16 cellular contexts compared by ENCODE assay signal in genomic region chr2:69017876-69018275, GRCh38. TPM values are rescaled to one million over a fixed set of nuclear protein-coding genes. Genes with fewer than 3 reads are reported as not detected.
DNase-seq lines count a peak whose midpoint lies in the region; ATAC-seq, FAIRE-seq and TF ChIP-seq lines count a peak whose summit lies in the region.
"Had no signal": no experiment of that assay in that cellular context is flagged by ENCODE, and none has a peak within 500 bp of the region (broad histone marks: within the 10 kb centered on the region; RNA-seq: fewer than 3 reads in every experiment).

No MANE protein-coding gene starts in this region.

- peak overlapping the region; percentile 26 to 40 for H3K27ac ChIP-seq in ascending aorta
- no peak overlapping the region for H3K27ac ChIP-seq in hepatocyte
- H3K27ac ChIP-seq in tibial artery: peak overlapping the region; percentile 16 to 37
- no peak overlapping the region for H3K27ac ChIP-seq in HepG2 (ENCODE audit: extremely low read length, insufficient read depth, low read length)
- H3K27ac ChIP-seq: 22Rv1, PC-9 had no signal

- ATAC-seq in HepG2: no peak
- ATAC-seq: Right ventricle myocardium inferior had no signal

- H3K9ac ChIP-seq in HepG2 (ENCODE audit: insufficient read depth, low read depth, low read length): no peak overlapping the region

- TF ChIP-seq EP300 in HepG2 (IDR thresholded peaks at IDR 0.05; ENCODE audit: low read depth in 2 of 2, low read length in 2 of 2) (no peak), HepG2 (CRISPR knock-in tag; IDR thresholded peaks at IDR 0.05; ENCODE audit: borderline replicate concordance) (no peak)

- WGBS in hepatocyte (ENCODE audit: low lambda C conversion rate, missing lambda C conversion rate): 73% methylated on average over 5 of the region's 5 CpGs
- WGBS in HepG2 (ENCODE audit: low lambda C conversion rate): 88% methylated on average over 5 of the region's 5 CpGs

- H2AFZ ChIP-seq in hepatocyte (no peak overlapping the region), HepG2 (ENCODE audit: low read length) (no peak overlapping the region)
- H2AFZ ChIP-seq: PC-9 had no signal

- FAIRE-seq in HepG2 (lab: Jason Lieb, UNC): no peak

- TF ChIP-seq RAD21 in HepG2 (CRISPR knock-in tag; IDR thresholded peaks at IDR 0.05): no peak

- H3K27ac Mint-ChIP-seq in CD14-positive monocyte: no peak overlapping the region

- DNase-seq in NCI-H2171 treated with DMSO at 0.1 percent for 48 hours (lab: John Stamatoyannopoulos, UW) (peak; percentile 12), NCI-H2171 (lab: John Stamatoyannopoulos, UW) (no peak), ascending aorta (ENCODE audit: low spot score in 2 of 2) (no peak), hepatocyte (ENCODE audit: low spot score) (no peak), tibial artery (no peak), HepG2 (ENCODE audit: low spot score) (no peak), CD14-positive monocyte (ENCODE audit: low spot score) (no peak), amniotic stem cell (lab: John Stamatoyannopoulos, UW) (no peak)
- DNase-seq: C1 segment of cervical spinal cord, H9, NCI-H146, NCI-H2081 treated with DMSO at 0.1 percent for 48 hours, NCI-H748 treated with DMSO at 0.1 percent for 48 hours, PC-9 had no signal

- intact Hi-C loops in ascending aorta (cut with DNase I) (loop anchor here (5.0 kb wide), 1 partner anchor 49 kb away; no protein-coding TSS in a partner anchor), tibial artery (cut with DNase I; ENCODE audit: low total_unique reads) (loop anchor here (10.0 kb wide), 1 partner anchor 87 kb away; no protein-coding TSS in a partner anchor), HepG2 (cut with micrococcal nuclease; ENCODE audit: unreplicated experiment) (loop anchor here (10.0 kb wide), 1 partner anchor 417 kb away; the partner anchor contains the start of gene NFU1), CD14-positive monocyte (cut with micrococcal nuclease) (no loop called here)

- CTCF ChIA-PET in HepG2 (lab: Yijun Ruan, JAX; ENCODE audit: low intra/inter-chr PET ratio, low total read pairs): no interaction called here

- H3K4me3 ChIP-seq in ascending aorta (peak overlapping the region in 1 of 2 donors; percentile 77), hepatocyte (no peak overlapping the region), tibial artery (peak overlapping the region; percentile 17 to 19), HepG2 (replicated peaks in 1 of 3; ENCODE audit: insufficient read depth in 1 of 3, low read depth in 2 of 3, low read length in 3 of 3) (no peak overlapping the region)
- H3K4me3 ChIP-seq: PC-9 had no signal

- peaks cover 0 to 11% (median 1%) of the 10 kb centered on the region in 7 donors for H3K9me3 Mint-ChIP-seq in CD14-positive monocyte
- H3K9me3 Mint-ChIP-seq: H9 had no signal

- H3K9me2 ChIP-seq in hepatocyte (replicated peaks; ENCODE audit: insufficient read depth): no peaks in the 10 kb centered on the region

- H3K4me3 Mint-ChIP-seq in CD14-positive monocyte: peak overlapping the region in 1 of 2 donors; percentile 27
- H3K4me3 Mint-ChIP-seq: H9 had no signal

- peaks cover 17% of the 10 kb centered on the region for H3K4me1 Mint-ChIP-seq in CD14-positive monocyte

- POLR2A ChIA-PET in HepG2 (lab: Yijun Ruan, JAX): no interaction called here

- BruUV-seq in HepG2 (replicated peaks; lab: Mats Ljungman, UMichigan): no TSS peak

- H3K36me3 ChIP-seq in ascending aorta: no peaks in the 10 kb centered on the region
- H3K36me3 ChIP-seq in hepatocyte (replicated peaks; ENCODE audit: insufficient read depth, low read depth): no peaks in the 10 kb centered on the region
- H3K36me3 ChIP-seq in tibial artery: no peaks in the 10 kb centered on the region
- H3K36me3 ChIP-seq in HepG2 (replicated peaks in 1 of 2; ENCODE audit: control insufficient read depth in 1 of 2, insufficient read depth in 2 of 2, low read length in 2 of 2): no peaks in the 10 kb centered on the region

- in situ Hi-C loops in HepG2 (cut with HindIII; ENCODE audit: extremely low pct_ligation_motif_present, low pct_unique_long_range_greater_than_20kb): loop anchor here (5.0 kb wide), 1 partner anchor 289 kb away; no protein-coding TSS in a partner anchor

- no peaks in the 10 kb centered on the region for H3K9me3 ChIP-seq in ascending aorta
- no peaks in the 10 kb centered on the region for H3K9me3 ChIP-seq in hepatocyte (ENCODE audit: low read depth)
- H3K9me3 ChIP-seq in tibial artery: no peaks in the 10 kb centered on the region
- H3K9me3 ChIP-seq in HepG2 (ENCODE audit: low read length): no peaks in the 10 kb centered on the region

- H3K4me1 ChIP-seq in ascending aorta (peaks cover 0 to 49% of the 10 kb centered on the region in 2 donors), hepatocyte (ENCODE audit: insufficient read depth) (peaks cover 6% of the 10 kb centered on the region), tibial artery (peaks cover 0 to 87% (median 42%) of the 10 kb centered on the region in 4 donors), HepG2 (ENCODE audit: insufficient read depth, low read length) (peaks cover 34% of the 10 kb centered on the region)

- TF ChIP-seq POLR2A in HepG2 (IDR thresholded peaks at IDR 0.05; ENCODE audit: insufficient read depth in 1 of 2, low read depth in 2 of 2, low read length in 2 of 2): no peak

- H4K20me1 ChIP-seq in hepatocyte (ENCODE audit: insufficient read depth, poor library complexity, severe bottlenecking) (peaks cover 29% of the 10 kb centered on the region), HepG2 (ENCODE audit: insufficient read depth, low read length) (no peaks in the 10 kb centered on the region)

- peaks cover 84% of the 10 kb centered on the region for H3K79me2 ChIP-seq in hepatocyte
- H3K79me2 ChIP-seq in HepG2 (ENCODE audit: insufficient read depth, low read length): no peaks in the 10 kb centered on the region

- peaks cover 54 to 56% (median 54%) of the 10 kb centered on the region in 3 donors for H3K27me3 Mint-ChIP-seq in CD14-positive monocyte (ENCODE audit: low read depth in 3 of 3)

- peak overlapping the region; percentile 82 for H3K4me2 ChIP-seq in hepatocyte
- no peak overlapping the region for H3K4me2 ChIP-seq in HepG2 (ENCODE audit: low read depth, low read length)
- H3K4me2 ChIP-seq: PC-9 had no signal

- H3K36me3 Mint-ChIP-seq in CD14-positive monocyte: no peaks in the 10 kb centered on the region

- H3K27me3 ChIP-seq in ascending aorta (no peaks in the 10 kb centered on the region), hepatocyte (peaks cover 11% of the 10 kb centered on the region), tibial artery (no peaks in the 10 kb centered on the region), HepG2 (ENCODE audit: control insufficient read depth in 1 of 2, insufficient read depth in 2 of 2, low read length in 2 of 2) (peaks cover 0 to 9% of the 10 kb centered on the region in 2 experiments; a peak in 1 of 5 replicates)

- TF ChIP-seq CTCF in ascending aorta (IDR thresholded peaks at IDR 0.05) (no peak), hepatocyte (IDR thresholded peaks at IDR 0.05; ENCODE audit: poor library complexity) (no peak), tibial artery (IDR thresholded peaks at IDR 0.05) (no peak), HepG2 (CRISPR knock-in tag; IDR thresholded peaks at IDR 0.05) (no peak), CD14-positive monocyte (IDR thresholded peaks at IDR 0.05) (no peak)

RNA-seq across cellular contexts. Expression of gene ANTXR1, which starts 4.9 kb away (rescaled TPM):
- 90.3 TPM for total RNA-seq in ascending aorta
- total RNA-seq in hepatocyte: 24.5 and 34.7 TPM in 2 replicates
- 29.1 and 35.3 TPM in 2 replicates for polyA plus RNA-seq in hepatocyte
- total RNA-seq in HepG2 (2016; rRNA removed; fragmentation: Illumina TruSeq; extraction: Trizol): 9.2 and 12.7 TPM in 2 replicates
- 1.9 and 2.4 TPM in 2 replicates for total RNA-seq in HepG2 (2016; cell fraction: cytosol; rRNA removed; fragmentation: Illumina TruSeq; extraction: Trizol; ENCODE audit: low read depth)
- 7.7 and 13.3 TPM in 2 replicates for total RNA-seq in HepG2 (2016; cell fraction: insoluble cytoplasmic fraction; rRNA removed; fragmentation: Illumina TruSeq; extraction: Trizol)
- 8.7 TPM in 2 replicates for total RNA-seq in HepG2 (2016; cell fraction: membrane; rRNA removed; fragmentation: Illumina TruSeq; extraction: Trizol)
- total RNA-seq in HepG2 (2016; cell fraction: nucleus; rRNA removed; fragmentation: Illumina TruSeq; extraction: Trizol): 25.0 and 27.3 TPM in 2 replicates
- polyA plus RNA-seq in HepG2 (2011; rRNA removed): 3.6 and 4.5 TPM in 2 replicates
- polyA plus RNA-seq in HepG2 (2011; cell fraction: cytosol; rRNA removed): 2.8 and 3.6 TPM in 2 replicates
- 4.9 and 6.2 TPM in 2 replicates for polyA plus RNA-seq in HepG2 (2011; cell fraction: nucleus; rRNA removed)
- 5.4 and 5.7 TPM in 2 replicates for polyA plus RNA-seq in HepG2 (2012)
- 2.8 TPM in 2 replicates for polyA plus RNA-seq in HepG2 (2016; cell fraction: cytosol; fragmentation: Illumina TruSeq; extraction: Trizol; ENCODE audit: low read depth)
- polyA plus RNA-seq in HepG2 (2016; cell fraction: insoluble cytoplasmic fraction; fragmentation: Illumina TruSeq; extraction: Trizol; ENCODE audit: low read depth): 13.7 and 15.0 TPM in 2 replicates
- polyA plus RNA-seq in HepG2 (2016; cell fraction: membrane; fragmentation: Illumina TruSeq; extraction: Trizol; ENCODE audit: low read depth): 7.6 and 7.7 TPM in 2 replicates
- polyA plus RNA-seq in HepG2 (2016; cell fraction: nucleus; fragmentation: Illumina TruSeq; extraction: Trizol; ENCODE audit: insufficient read depth, low read depth): 30.8 and 33.8 TPM in 2 replicates
- 9.6 and 50.4 TPM in 2 replicates for polyA minus RNA-seq in HepG2 (2011; rRNA and poly(A)+ RNA removed; ENCODE audit: low replicate concordance)
- polyA minus RNA-seq in HepG2 (2011; cell fraction: cytosol; rRNA and poly(A)+ RNA removed): 5.2 and 6.2 TPM in 2 replicates
- polyA minus RNA-seq in HepG2 (2011; cell fraction: nucleus; rRNA and poly(A)+ RNA removed): 12.5 and 14.8 TPM in 2 replicates
- not detected for polyA plus RNA-seq in CD14-positive monocyte

RNA-seq across cellular contexts. Expression of gene GKN1, which starts 43.4 kb away (rescaled TPM):
- total RNA-seq in ascending aorta: 1.9 TPM
- 0.53 TPM in 1 of 2 replicates, not detected in the other for total RNA-seq in hepatocyte
- 0.25 and 0.79 TPM in 2 replicates for polyA plus RNA-seq in hepatocyte
- total RNA-seq in HepG2 (2016; rRNA removed; fragmentation: Illumina TruSeq; extraction: Trizol): not detected in 2 replicates
- total RNA-seq in HepG2 (2016; cell fraction: cytosol; rRNA removed; fragmentation: Illumina TruSeq; extraction: Trizol; ENCODE audit: low read depth): not detected in 2 replicates
- total RNA-seq in HepG2 (2016; cell fraction: insoluble cytoplasmic fraction; rRNA removed; fragmentation: Illumina TruSeq; extraction: Trizol): not detected in 2 replicates
- total RNA-seq in HepG2 (2016; cell fraction: membrane; rRNA removed; fragmentation: Illumina TruSeq; extraction: Trizol): not detected in 2 replicates
- total RNA-seq in HepG2 (2016; cell fraction: nucleus; rRNA removed; fragmentation: Illumina TruSeq; extraction: Trizol): not detected in 2 replicates
- polyA plus RNA-seq in HepG2 (2011; rRNA removed): not detected in 2 replicates
- polyA plus RNA-seq in HepG2 (2011; cell fraction: cytosol; rRNA removed): not detected in 2 replicates
- polyA plus RNA-seq in HepG2 (2011; cell fraction: nucleus; rRNA removed): not detected in 2 replicates
- not detected in 2 replicates for polyA plus RNA-seq in HepG2 (2012)
- not detected in 2 replicates for polyA plus RNA-seq in HepG2 (2016; cell fraction: cytosol; fragmentation: Illumina TruSeq; extraction: Trizol; ENCODE audit: low read depth)
- not detected in 2 replicates for polyA plus RNA-seq in HepG2 (2016; cell fraction: insoluble cytoplasmic fraction; fragmentation: Illumina TruSeq; extraction: Trizol; ENCODE audit: low read depth)
- not detected in 2 replicates for polyA plus RNA-seq in HepG2 (2016; cell fraction: membrane; fragmentation: Illumina TruSeq; extraction: Trizol; ENCODE audit: low read depth)
- not detected in 2 replicates for polyA plus RNA-seq in HepG2 (2016; cell fraction: nucleus; fragmentation: Illumina TruSeq; extraction: Trizol; ENCODE audit: insufficient read depth, low read depth)
- polyA minus RNA-seq in HepG2 (2011; rRNA and poly(A)+ RNA removed; ENCODE audit: low replicate concordance): not detected in 2 replicates
- not detected in 2 replicates for polyA minus RNA-seq in HepG2 (2011; cell fraction: cytosol; rRNA and poly(A)+ RNA removed)
- not detected in 2 replicates for polyA minus RNA-seq in HepG2 (2011; cell fraction: nucleus; rRNA and poly(A)+ RNA removed)
- polyA plus RNA-seq in CD14-positive monocyte: not detected
- total RNA-seq: H9, PC-9, Right ventricle myocardium inferior had no signal

Comparison
In these comparisons a context has a peak if more than half of its experiments do, and no peak if none do; other contexts are left out.
1. H3K27ac ChIP-seq: peak in ascending aorta (2 of 2) and tibial artery (2 of 2); none in hepatocyte (single experiment) and HepG2 (single experiment).
2. H3K4me3 ChIP-seq: peak in tibial artery (2 of 2); none in hepatocyte (single experiment) and HepG2 (0 of 3).
3. intact Hi-C loops: an anchor here in ascending aorta (5.0 kb wide), tibial artery (10.0 kb wide) and HepG2 (10.0 kb wide); none called in CD14-positive monocyte.